15 cellular contexts compared by ENCODE assay signal in genomic region chr3:29178809-29179793, GRCh38.
"Had no signal": no experiment of that assay in that cellular context is flagged by ENCODE, and none has a peak within 500 bp of the region (broad histone marks: within the 10 kb centered on the region; RNA-seq: fewer than 3 reads in every experiment).

No MANE protein-coding gene starts in this region.

- H3K9me3 ChIP-seq: esophagus muscularis mucosa, gastroesophageal sphincter had no signal

- H3K27ac ChIP-seq: esophagus muscularis mucosa, gastroesophageal sphincter, skin epidermis had no signal

- H3K4me3 Mint-ChIP-seq: activated CD4-positive, alpha-beta T cell treated with anti-CD3 and anti-CD28 coated beads, Interleukin-2, amount 10 ng/mL, durations not matched to agents 7 days and 5 days; activated naive CD4-positive, alpha-beta T cell treated with anti-CD3 and anti-CD28 coated beads for 36 hours; activated naive CD8-positive, alpha-beta T cell treated with anti-CD3 and anti-CD28 coated beads, Interleukin-2, amount 50 U/mL, for 24 hours; activated T-cell treated with anti-CD3 and anti-CD28 coated beads, Interleukin-2, amount 50 U/mL, for 4 hours; dendritic cell treated with granulocyte-macrophage colony-stimulating factor and Interleukin-4, amounts not matched to agents 40 ng/mL and 50 ng/mL, for 4 days; immature natural killer cell; stimulated activated naive CD8-positive, alpha-beta T cell treated with anti-CD3 and anti-CD28 coated beads, Interleukin-15, Interleukin-2, amounts not matched to agents 100 ng/mL and 50 ng/mL, for 24 hours; type B pancreatic cell had no signal

- ATAC-seq: activated naive CD8-positive, alpha-beta T cell treated with anti-CD3 and anti-CD28 coated beads, Interleukin-2, amount 50 U/mL, for 24 hours; activated T-cell treated with anti-CD3 and anti-CD28 coated beads, Interleukin-2, amount 50 U/mL, for 4 hours; gastroesophageal sphincter had no signal

- H3K27me3 Mint-ChIP-seq: activated CD4-positive, alpha-beta T cell treated with anti-CD3 and anti-CD28 coated beads, Interleukin-2, amount 10 ng/mL, durations not matched to agents 7 days and 5 days; activated naive CD8-positive, alpha-beta T cell treated with anti-CD3 and anti-CD28 coated beads, Interleukin-2, amount 50 U/mL, for 24 hours; dendritic cell treated with granulocyte-macrophage colony-stimulating factor and Interleukin-4, amounts not matched to agents 40 ng/mL and 50 ng/mL, for 4 days; stimulated activated naive CD8-positive, alpha-beta T cell treated with anti-CD3 and anti-CD28 coated beads, Interleukin-15, Interleukin-2, amounts not matched to agents 100 ng/mL and 50 ng/mL, for 24 hours; type B pancreatic cell had no signal

- H3K36me3 Mint-ChIP-seq: immature natural killer cell, type B pancreatic cell had no signal

- DNase-seq: activated CD4-positive, alpha-beta T cell treated with anti-CD3 and anti-CD28 coated beads, Interleukin-2, amount 10 ng/mL, durations not matched to agents 7 days and 5 days; activated CD8-positive, alpha-beta memory T cell treated with anti-CD3 and anti-CD28 coated beads, Interleukin-2, amount 50 U/mL, for 4 hours; activated naive CD4-positive, alpha-beta T cell treated with anti-CD3 and anti-CD28 coated beads for 36 hours; activated naive CD8-positive, alpha-beta T cell treated with anti-CD3 and anti-CD28 coated beads, Interleukin-2, amount 50 U/mL, for 24 hours; activated T-cell treated with anti-CD3 and anti-CD28 coated beads, Interleukin-2, amount 50 U/mL, for 4 hours; aorta; effector CD8-positive, alpha-beta T cell; immature natural killer cell; T1000 had no signal

- H3K4me1 Mint-ChIP-seq: immature natural killer cell had no signal

- H3K9me3 Mint-ChIP-seq: activated naive CD4-positive, alpha-beta T cell treated with anti-CD3 and anti-CD28 coated beads for 36 hours had no signal

- H3K4me3 ChIP-seq: esophagus muscularis mucosa, gastroesophageal sphincter, skin epidermis had no signal

- H3K27ac Mint-ChIP-seq: activated CD4-positive, alpha-beta T cell treated with anti-CD3 and anti-CD28 coated beads, Interleukin-2, amount 10 ng/mL, durations not matched to agents 7 days and 5 days; activated naive CD4-positive, alpha-beta T cell treated with anti-CD3 and anti-CD28 coated beads for 36 hours; activated naive CD8-positive, alpha-beta T cell treated with anti-CD3 and anti-CD28 coated beads, Interleukin-2, amount 50 U/mL, for 24 hours; dendritic cell treated with granulocyte-macrophage colony-stimulating factor and Interleukin-4, amounts not matched to agents 40 ng/mL and 50 ng/mL, for 4 days; immature natural killer cell; stimulated activated naive CD8-positive, alpha-beta T cell treated with anti-CD3 and anti-CD28 coated beads, Interleukin-15, Interleukin-2, amounts not matched to agents 100 ng/mL and 50 ng/mL, for 24 hours; type B pancreatic cell had no signal

- H3K36me3 ChIP-seq: esophagus muscularis mucosa, gastroesophageal sphincter had no signal

- H3K27me3 ChIP-seq: esophagus muscularis mucosa, gastroesophageal sphincter had no signal
